29 cellular contexts compared by ENCODE assay signal in the genomic region with DNA sequence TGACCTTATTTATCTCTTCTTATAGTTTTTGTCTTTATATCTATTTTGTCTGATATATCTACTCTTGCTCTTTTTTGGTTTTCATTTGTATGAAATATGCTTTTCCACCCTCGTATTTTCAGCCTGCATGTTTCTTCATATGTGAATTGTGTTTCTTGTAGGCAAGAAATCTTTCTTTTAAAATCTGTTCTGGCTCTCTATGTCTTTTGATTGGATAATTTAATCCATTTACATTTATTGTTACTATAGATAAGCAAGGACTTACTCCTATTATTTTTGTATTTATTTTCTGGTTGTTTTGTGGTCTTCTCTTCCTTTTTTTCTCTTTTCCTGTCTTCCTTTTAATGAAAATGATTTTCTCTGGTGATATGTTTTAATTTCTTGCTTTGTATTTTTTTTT.
"Had no signal": no experiment of that assay in that cellular context is flagged by ENCODE, and none has a peak within 500 bp of the region (broad histone marks: within the 10 kb centered on the region; RNA-seq: fewer than 3 reads in every experiment).

No MANE protein-coding gene starts in this region.

- H3K27me3 Mint-ChIP-seq: stimulated activated memory B cell treated with anti-CD40 and anti-IgM and Interleukin-4, amounts not matched to agents 10 μg/mL and 1 μg/mL and 100 μg/mL, for 72 hours; stimulated activated naive B cell treated with anti-CD40 and anti-IgM and Interleukin-4, amounts not matched to agents 10 μg/mL and 1 μg/mL and 100 μg/mL, for 72 hours; stimulated activated naive CD8-positive, alpha-beta T cell treated with anti-CD3 and anti-CD28 coated beads, Interleukin-15, amount 100 ng/mL, for 72 hours; stimulated activated naive CD8-positive, alpha-beta T cell treated with anti-CD3 and anti-CD28 coated beads, Interleukin-15, Interleukin-2, amounts not matched to agents 100 ng/mL and 50 ng/mL, for 24 hours; type B pancreatic cell had no signal

- DNase-seq: stimulated activated CD4-positive, alpha-beta T cell treated with anti-CD3 and anti-CD28 coated beads, Interleukin-2, amount 100 ng/mL, for 48 hours; stimulated activated CD4-positive, alpha-beta T cell treated with anti-CD3 and anti-CD28 coated beads, Interleukin-4, amount 100 ng/mL, for 1 hour; stimulated activated CD4-positive, alpha-beta T cell treated with anti-CD3 and anti-CD28 coated beads, Interleukin-4, amount 100 ng/mL, for 24 hours; stimulated activated CD4-positive, alpha-beta T cell treated with anti-CD3 and anti-CD28 coated beads, Interleukin-4, amount 100 ng/mL, for 4 hours; stimulated activated CD8-positive, alpha-beta memory T cell treated with anti-CD3 and anti-CD28 coated beads, Interleukin-4, amount 100 ng/mL, for 48 hours; stimulated activated naive B cell treated with anti-CD40 and anti-IgM and Interleukin-4, amounts not matched to agents 10 μg/mL and 1 μg/mL and 100 μg/mL, for 72 hours; stimulated activated naive CD4-positive, alpha-beta T cell; stimulated activated naive CD4-positive, alpha-beta T cell treated with Interleukin-2 at 50 U/mL for 16 hours; stimulated activated naive CD8-positive, alpha-beta T cell treated with anti-CD3 and anti-CD28 coated beads, Interleukin-15, amount 100 ng/mL, for 72 hours; stimulated activated naive CD8-positive, alpha-beta T cell treated with anti-CD3 and anti-CD28 coated beads, Interleukin-15, Interleukin-2, amounts not matched to agents 100 U/mL and 50 U/mL, for 24 hours; stomach; substantia nigra; testis; thyroid gland; tibial artery; transverse colon; trophoblast cell; upper lobe of left lung; upper lobe of right lung; uterus had no signal

- H3K36me3 Mint-ChIP-seq: stimulated activated effector memory CD8-positive, alpha-beta T cell treated with anti-CD3 and anti-CD28 coated beads, Interleukin-12 subunit alpha, Interleukin-12 subunit beta, amount 100 ng/mL, for 72 hours; stimulated activated memory B cell treated with anti-CD40 and anti-IgM and Interleukin-4, amounts not matched to agents 10 μg/mL and 1 μg/mL and 100 μg/mL, for 72 hours; stimulated activated naive B cell treated with anti-CD40 and anti-IgM and Interleukin-4, amounts not matched to agents 10 μg/mL and 1 μg/mL and 100 μg/mL, for 72 hours; type B pancreatic cell had no signal

- H3K27ac ChIP-seq: stomach, suprapubic skin, testis, thoracic aorta, thyroid gland, tibial artery, tibial nerve, transverse colon, upper lobe of left lung, upper lobe of right lung, uterus, vagina had no signal

- H3K27ac Mint-ChIP-seq: stimulated activated effector memory CD8-positive, alpha-beta T cell treated with anti-CD3 and anti-CD28 coated beads, Interleukin-12 subunit alpha, Interleukin-12 subunit beta, amount 100 ng/mL, for 72 hours; stimulated activated memory B cell treated with anti-CD40 and anti-IgM and Interleukin-4, amounts not matched to agents 10 μg/mL and 1 μg/mL and 100 μg/mL, for 72 hours; stimulated activated naive B cell treated with anti-CD40 and anti-IgM and Interleukin-4, amounts not matched to agents 10 μg/mL and 1 μg/mL and 100 μg/mL, for 72 hours; stimulated activated naive CD8-positive, alpha-beta T cell treated with anti-CD3 and anti-CD28 coated beads, Interleukin-15, amount 100 ng/mL, for 72 hours; stimulated activated naive CD8-positive, alpha-beta T cell treated with anti-CD3 and anti-CD28 coated beads, Interleukin-15, Interleukin-2, amounts not matched to agents 100 ng/mL and 50 ng/mL, for 24 hours; type B pancreatic cell had no signal

- H3K36me3 ChIP-seq: stomach, suprapubic skin, thoracic aorta, thyroid gland, tibial artery, tibial nerve, transverse colon, upper lobe of left lung, upper lobe of right lung, uterus, vagina had no signal

- H3K4me1 ChIP-seq: stomach, suprapubic skin, testis, thyroid gland, tibial artery, tibial nerve, transverse colon, upper lobe of left lung, upper lobe of right lung, uterus, vagina had no signal

- H3K9me3 Mint-ChIP-seq: type B pancreatic cell had no signal

- FAIRE-seq: urothelium cell line had no signal

- ATAC-seq: stimulated activated effector memory CD8-positive, alpha-beta T cell treated with anti-CD3 and anti-CD28 coated beads, Interleukin-12 subunit alpha, Interleukin-12 subunit beta, amount 100 ng/mL, for 72 hours; stimulated activated memory B cell treated with anti-CD40 and anti-IgM and Interleukin-4, amounts not matched to agents 10 μg/mL and 1 μg/mL and 100 μg/mL, for 72 hours; stimulated activated naive B cell treated with anti-CD40 and anti-IgM and Interleukin-4, amounts not matched to agents 10 μg/mL and 1 μg/mL and 100 μg/mL, for 72 hours; stimulated activated naive CD8-positive, alpha-beta T cell treated with anti-CD3 and anti-CD28 coated beads, Interleukin-15, amount 100 ng/mL, for 72 hours; stimulated activated naive CD8-positive, alpha-beta T cell treated with anti-CD3 and anti-CD28 coated beads, Interleukin-15, Interleukin-2, amounts not matched to agents 100 U/mL and 50 U/mL, for 24 hours; upper lobe of right lung had no signal

- H3K4me3 Mint-ChIP-seq: stimulated activated effector memory CD8-positive, alpha-beta T cell treated with anti-CD3 and anti-CD28 coated beads, Interleukin-12 subunit alpha, Interleukin-12 subunit beta, amount 100 ng/mL, for 72 hours; stimulated activated memory B cell treated with anti-CD40 and anti-IgM and Interleukin-4, amounts not matched to agents 10 μg/mL and 1 μg/mL and 100 μg/mL, for 72 hours; stimulated activated naive B cell treated with anti-CD40 and anti-IgM and Interleukin-4, amounts not matched to agents 10 μg/mL and 1 μg/mL and 100 μg/mL, for 72 hours; stimulated activated naive CD8-positive, alpha-beta T cell treated with anti-CD3 and anti-CD28 coated beads, Interleukin-15, amount 100 ng/mL, for 72 hours; stimulated activated naive CD8-positive, alpha-beta T cell treated with anti-CD3 and anti-CD28 coated beads, Interleukin-15, Interleukin-2, amounts not matched to agents 100 ng/mL and 50 ng/mL, for 24 hours; type B pancreatic cell had no signal

- H3K4me1 Mint-ChIP-seq: stimulated activated effector memory CD8-positive, alpha-beta T cell treated with anti-CD3 and anti-CD28 coated beads, Interleukin-12 subunit alpha, Interleukin-12 subunit beta, amount 100 ng/mL, for 72 hours; stimulated activated memory B cell treated with anti-CD40 and anti-IgM and Interleukin-4, amounts not matched to agents 10 μg/mL and 1 μg/mL and 100 μg/mL, for 72 hours; stimulated activated naive B cell treated with anti-CD40 and anti-IgM and Interleukin-4, amounts not matched to agents 10 μg/mL and 1 μg/mL and 100 μg/mL, for 72 hours; stimulated activated naive CD8-positive, alpha-beta T cell treated with anti-CD3 and anti-CD28 coated beads, Interleukin-15, amount 100 ng/mL, for 72 hours had no signal

- H3K4me3 ChIP-seq: stomach, suprapubic skin, testis, thoracic aorta, thyroid gland, tibial artery, tibial nerve, transverse colon, upper lobe of left lung, upper lobe of right lung, uterus, vagina had no signal

- H3K9me3 ChIP-seq: suprapubic skin, testis, thoracic aorta, thyroid gland, transverse colon, upper lobe of right lung, uterus, vagina had no signal

- H3K27me3 ChIP-seq: stomach, suprapubic skin, testis, thyroid gland, tibial artery, tibial nerve, transverse colon, upper lobe of left lung, upper lobe of right lung, uterus, vagina had no signal
